Comparison of ENCODE assay signal across 8 cellular contexts in genomic region chr9:6106576-6107339, GRCh38.
DNase-seq lines count a peak whose midpoint lies in the region; ATAC-seq, FAIRE-seq and TF ChIP-seq lines count a peak whose summit lies in the region.

No MANE protein-coding gene starts in this region.

- TF ChIP-seq CTCF in AG09309 (IDR thresholded peaks at IDR 0.05; ENCODE audit: control insufficient read depth, insufficient read depth, low read depth, low read length, missing control alignments) (peak; percentile 55), OCI-LY3 (IDR thresholded peaks at IDR 0.05; ENCODE audit: low read depth, low read length) (0 out of 2 replicates have a peak, but pooled peaks have one; percentile 17), endothelial cell of umbilical vein (IDR thresholded peaks at IDR 0.05; ENCODE audit: extremely low read depth in 1 of 2, insufficient read depth in 1 of 2, low read depth in 1 of 2, low read length in 2 of 2) (peak in 1 of 2 donors; percentile 32)

- no peak for DNase-seq in AG09309 (ENCODE audit: low read depth)
- DNase-seq in GM18507 (ENCODE audit: extremely low spot score, insufficient read length, low read depth): peak; percentile 15
- DNase-seq in endothelial cell of umbilical vein (ENCODE audit: low read depth, low spot score): peak; percentile 44
- peak; percentile 15 for DNase-seq in mucosa of gallbladder (ENCODE audit: low spot score)
- no peak for DNase-seq in activated T-helper 1 cell treated with anti-CD3 and anti-CD28 coated beads, Interleukin-12 subunit alpha, Interleukin-12 subunit beta, Interleukin-2, Interleukin-4 antibody, amounts not matched to agents 30 ng/mL and 10 ng/mL and 1 ng/mL, durations not matched to agents 14 hours and 24 hours and 36 hours (ENCODE audit: low spot score)

- no peaks in the 10 kb centered on the region for H3K27me3 ChIP-seq in OCI-LY3 (ENCODE audit: low read depth, low read length)
- H3K27me3 ChIP-seq in endothelial cell of umbilical vein (ENCODE audit: control insufficient read depth in 2 of 2, insufficient read depth in 2 of 2, low read length in 2 of 2): no peaks in the 10 kb centered on the region

- H3K4me3 Mint-ChIP-seq in activated T-helper 1 cell treated with anti-CD3 and anti-CD28 coated beads, Interleukin-12 subunit alpha, Interleukin-12 subunit beta, Interleukin-2, Interleukin-4 antibody, amounts not matched to agents 30 ng/mL and 10 ng/mL and 1 ng/mL, durations not matched to agents 14 hours and 24 hours and 36 hours: no peak overlapping the region

- TF ChIP-seq POLR2A in endothelial cell of umbilical vein (IDR thresholded peaks at IDR 0.05; ENCODE audit: low read depth, low read length): no peak

- H3K9ac ChIP-seq in OCI-LY3 (ENCODE audit: low read length) (no peak overlapping the region), endothelial cell of umbilical vein (replicated peaks; ENCODE audit: extremely low read depth, insufficient read depth, low read length) (no peak overlapping the region)

- H3K9me3 ChIP-seq in OCI-LY3 (ENCODE audit: insufficient read depth, low read length): no peaks in the 10 kb centered on the region
- H3K9me3 ChIP-seq in endothelial cell of umbilical vein (replicated peaks; ENCODE audit: control insufficient read depth, insufficient read depth, low read length): no peaks in the 10 kb centered on the region

- H3K4me2 ChIP-seq in OCI-LY3 (ENCODE audit: low read length) (no peak overlapping the region), endothelial cell of umbilical vein (ENCODE audit: insufficient read depth, low read length) (peak overlapping the region; percentile 29)

- H3K36me3 ChIP-seq in OCI-LY3 (replicated peaks; ENCODE audit: low read depth, low read length) (no peaks in the 10 kb centered on the region), endothelial cell of umbilical vein (ENCODE audit: control insufficient read depth in 2 of 2, extremely low read depth in 1 of 2, insufficient read depth in 2 of 2, low read length in 2 of 2) (no peaks in the 10 kb centered on the region)

- H3K27ac ChIP-seq in OCI-LY3 (ENCODE audit: low read length) (no peak overlapping the region), endothelial cell of umbilical vein (ENCODE audit: insufficient read depth, low read depth, low read length) (no peak overlapping the region)

- no peaks in the 10 kb centered on the region for H3K36me3 Mint-ChIP-seq in activated T-helper 1 cell treated with anti-CD3 and anti-CD28 coated beads, Interleukin-12 subunit alpha, Interleukin-12 subunit beta, Interleukin-2, Interleukin-4 antibody, amounts not matched to agents 30 ng/mL and 10 ng/mL and 1 ng/mL, durations not matched to agents 14 hours and 24 hours and 36 hours (ENCODE audit: low read depth)

- H3K27me3 Mint-ChIP-seq in activated T-helper 1 cell treated with anti-CD3 and anti-CD28 coated beads, Interleukin-12 subunit alpha, Interleukin-12 subunit beta, Interleukin-2, Interleukin-4 antibody, amounts not matched to agents 30 ng/mL and 10 ng/mL and 1 ng/mL, durations not matched to agents 14 hours and 24 hours and 36 hours (ENCODE audit: insufficient read depth): no peaks in the 10 kb centered on the region

- CTCF ChIA-PET in endothelial cell of umbilical vein (lab: Charles Lee): interaction anchor here (0.9 to 3.9 kb wide), 9 partner anchors 9 to 308 kb away, joined by 3 to 32 read pairs (median 4); no protein-coding TSS in a partner anchor

- intact Hi-C loops in endothelial cell of umbilical vein (cut with micrococcal nuclease): no loop called here
- intact Hi-C loops in activated T-helper 1 cell treated with anti-CD3 and anti-CD28 coated beads, Interleukin-12 subunit alpha, Interleukin-12 subunit beta, Interleukin-2, Interleukin-4 antibody, amounts not matched to agents 30 ng/mL and 10 ng/mL and 1 ng/mL, durations not matched to agents 14 hours and 24 hours and 36 hours (cut with micrococcal nuclease): no loop called here

- peak; percentile 44 for FAIRE-seq in GM18507 (lab: Jason Lieb, UNC)
- FAIRE-seq in endothelial cell of umbilical vein (lab: Jason Lieb, UNC): peak; percentile 26

- H3K9me3 Mint-ChIP-seq in activated T-helper 1 cell treated with anti-CD3 and anti-CD28 coated beads, Interleukin-12 subunit alpha, Interleukin-12 subunit beta, Interleukin-2, Interleukin-4 antibody, amounts not matched to agents 30 ng/mL and 10 ng/mL and 1 ng/mL, durations not matched to agents 14 hours and 24 hours and 36 hours: no peaks in the 10 kb centered on the region

- no peak overlapping the region for H2AFZ ChIP-seq in OCI-LY3 (ENCODE audit: low read depth, low read length)
- H2AFZ ChIP-seq in endothelial cell of umbilical vein (ENCODE audit: low read depth, low read length): peak overlapping the region; percentile 87

- POLR2A ChIA-PET in endothelial cell of umbilical vein (lab: Charles Lee): no interaction called here

- no TSS peak for BruUV-seq in endothelial cell of umbilical vein (replicated peaks; lab: Mats Ljungman, UMichigan)

- H3K4me1 Mint-ChIP-seq in activated T-helper 1 cell treated with anti-CD3 and anti-CD28 coated beads, Interleukin-12 subunit alpha, Interleukin-12 subunit beta, Interleukin-2, Interleukin-4 antibody, amounts not matched to agents 30 ng/mL and 10 ng/mL and 1 ng/mL, durations not matched to agents 14 hours and 24 hours and 36 hours (ENCODE audit: low read depth): no peaks in the 10 kb centered on the region

- H3K27ac Mint-ChIP-seq in activated T-helper 1 cell treated with anti-CD3 and anti-CD28 coated beads, Interleukin-12 subunit alpha, Interleukin-12 subunit beta, Interleukin-2, Interleukin-4 antibody, amounts not matched to agents 30 ng/mL and 10 ng/mL and 1 ng/mL, durations not matched to agents 14 hours and 24 hours and 36 hours: no peak overlapping the region

- peak; percentile 71 for ATAC-seq in HG03108 (IDR thresholded peaks at IDR 0.05; ENCODE audit: unreplicated experiment)
- ATAC-seq in GM21528 (IDR thresholded peaks at IDR 0.05; ENCODE audit: low FRiP score, unreplicated experiment): no peak

- no peak overlapping the region for H3K4me3 ChIP-seq in AG09309 (ENCODE audit: control insufficient read depth, low read depth, low read length)
- H3K4me3 ChIP-seq in OCI-LY3 (ENCODE audit: low read length): no peak overlapping the region
- H3K4me3 ChIP-seq in endothelial cell of umbilical vein (replicated peaks in 1 of 3; ENCODE audit: insufficient read depth in 1 of 3, low read depth in 1 of 3, low read length in 3 of 3): no peak overlapping the region

- dilution Hi-C loops in endothelial cell of umbilical vein (cut with MboI; ENCODE audit: extremely low pct_ligation_motif_present, low sequenced_read_pairs): no loop called here

- no peaks in the 10 kb centered on the region for H3K9me1 ChIP-seq in endothelial cell of umbilical vein (replicated peaks; ENCODE audit: control insufficient read depth, extremely low read depth, insufficient read depth, low read length)

- H3K79me2 ChIP-seq in OCI-LY3 (ENCODE audit: low read length): no peaks in the 10 kb centered on the region
- H3K79me2 ChIP-seq in endothelial cell of umbilical vein (ENCODE audit: control insufficient read depth, insufficient read depth, low read length): no peaks in the 10 kb centered on the region

- H4K20me1 ChIP-seq in OCI-LY3 (ENCODE audit: insufficient read depth, low read length) (no peaks in the 10 kb centered on the region), endothelial cell of umbilical vein (replicated peaks; ENCODE audit: control insufficient read depth, extremely low read depth, insufficient read depth, low read length) (no peaks in the 10 kb centered on the region)

- H3K4me1 ChIP-seq in OCI-LY3 (ENCODE audit: low read length): no peaks in the 10 kb centered on the region
- peaks cover 9% of the 10 kb centered on the region for H3K4me1 ChIP-seq in endothelial cell of umbilical vein (ENCODE audit: control insufficient read depth, extremely low read depth, insufficient read depth, low read length)

TF ChIP-seq in endothelial cell of umbilical vein, 7 proteins besides CTCF, POLR2A, EP300 and RAD21:
- no peak for TF ChIP-seq FOS (IDR thresholded peaks at IDR 0.05; ENCODE audit: borderline replicate concordance, insufficient read depth, low read length)
- no peak for TF ChIP-seq GATA2 (IDR thresholded peaks at IDR 0.05; ENCODE audit: insufficient read depth, insufficient read length, low read depth, low read length)
- no peak for TF ChIP-seq MAX (IDR thresholded peaks at IDR 0.05; ENCODE audit: insufficient read depth, insufficient read length)
- no peak for TF ChIP-seq MYC (IDR thresholded peaks at IDR 0.05; ENCODE audit: low read depth, low read length)
- TF ChIP-seq JUN (IDR thresholded peaks at IDR 0.05; ENCODE audit: borderline replicate concordance, insufficient read depth, insufficient read length, low read depth): no peak
- TF ChIP-seq EZH2 (IDR thresholded peaks at IDR 0.05; ENCODE audit: borderline replicate concordance, low read depth, low read length, severe bottlenecking): no peak
- TF ChIP-seq POLR2AphosphoS5 (IDR thresholded peaks at IDR 0.05; ENCODE audit: insufficient read depth, low read depth, low read length): no peak

Comparison
In these comparisons a context has a peak if more than half of its experiments do, and no peak if none do; other contexts are left out.
1. DNase-seq: peak in GM18507 (single experiment), endothelial cell of umbilical vein (single experiment) and mucosa of gallbladder (single experiment); none in AG09309 (single experiment) and activated T-helper 1 cell treated with anti-CD3 and anti-CD28 coated beads, Interleukin-12 subunit alpha, Interleukin-12 subunit beta, Interleukin-2, Interleukin-4 antibody, amounts not matched to agents 30 ng/mL and 10 ng/mL and 1 ng/mL, durations not matched to agents 14 hours and 24 hours and 36 hours (single experiment).